22 cellular contexts compared by ENCODE assay signal in the genomic region with DNA sequence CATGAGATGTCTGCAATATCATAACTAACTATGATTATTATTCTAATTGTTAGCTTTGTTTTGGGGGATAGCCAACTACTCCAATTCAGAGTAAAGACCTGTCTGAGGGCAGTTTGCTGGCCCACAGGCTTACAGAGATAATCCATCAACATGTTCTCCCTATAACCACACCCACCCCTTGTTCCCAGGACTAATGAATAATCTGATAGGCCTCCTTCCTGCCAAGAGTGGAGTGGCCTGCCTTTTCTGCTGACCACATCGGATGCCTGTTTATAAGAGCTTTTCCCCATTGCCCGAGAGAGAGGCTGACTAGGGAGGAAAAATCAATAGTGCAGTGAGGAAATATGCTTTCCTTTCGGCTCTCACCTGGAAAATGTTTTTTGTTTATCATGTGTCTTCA. TPM values are rescaled to one million over a fixed set of nuclear protein-coding genes. Genes with fewer than 3 reads are reported as not detected.
DNase-seq lines count a peak whose midpoint lies in the region; ATAC-seq, FAIRE-seq and TF ChIP-seq lines count a peak whose summit lies in the region.
"Had no signal": no experiment of that assay in that cellular context is flagged by ENCODE, and none has a peak within 500 bp of the region (broad histone marks: within the 10 kb centered on the region; RNA-seq: fewer than 3 reads in every experiment).

No MANE protein-coding gene starts in this region.

- H3K4me3 Mint-ChIP-seq in astrocyte (ENCODE audit: unreplicated experiment) = no peak overlapping the region
- H3K4me3 Mint-ChIP-seq: brain; CD4-positive, alpha-beta memory T cell had no signal

- H4K20me1 ChIP-seq in astrocyte (ENCODE audit: insufficient read depth, low read length) = peaks cover 52% of the 10 kb centered on the region

- H3K79me2 ChIP-seq in astrocyte (ENCODE audit: insufficient read depth, low read length) = peaks cover 62% of the 10 kb centered on the region

- H3K27ac Mint-ChIP-seq in astrocyte (ENCODE audit: unreplicated experiment) = peak overlapping the region; percentile 16
- no peak overlapping the region for H3K27ac Mint-ChIP-seq in activated naive CD4-positive, alpha-beta T cell treated with anti-CD3 and anti-CD28 coated beads, Interleukin-2, amount 50 U/mL, for 72 hours
- H3K27ac Mint-ChIP-seq: CD4-positive, alpha-beta memory T cell had no signal

- no peak for ATAC-seq in activated naive CD4-positive, alpha-beta T cell treated with anti-CD3 and anti-CD28 coated beads, Interleukin-2, amount 50 U/mL, for 72 hours
- ATAC-seq: gastrocnemius medialis, HCT116, left ventricle myocardium superior, Panc1 had no signal

- no peaks in the 10 kb centered on the region for H3K27me3 Mint-ChIP-seq in astrocyte (ENCODE audit: low read depth, unreplicated experiment)
- H3K27me3 Mint-ChIP-seq: CD4-positive, alpha-beta memory T cell had no signal

- H3K4me3 ChIP-seq in astrocyte (ENCODE audit: insufficient read depth, low read depth, low read length) = no peak overlapping the region
- H3K4me3 ChIP-seq: coronary artery, gastrocnemius medialis had no signal

- H3K4me1 Mint-ChIP-seq in astrocyte (ENCODE audit: low read depth, unreplicated experiment) = peaks cover 29% of the 10 kb centered on the region
- H3K4me1 Mint-ChIP-seq: brain; CD4-positive, alpha-beta memory T cell had no signal

- H3K9me3 Mint-ChIP-seq in astrocyte (ENCODE audit: unreplicated experiment) = no peaks in the 10 kb centered on the region
- H3K9me3 Mint-ChIP-seq in activated naive CD4-positive, alpha-beta T cell treated with anti-CD3 and anti-CD28 coated beads, Interleukin-2, amount 50 U/mL, for 72 hours = peaks cover 0 to 6% of the 10 kb centered on the region in 2 donors
- H3K9me3 Mint-ChIP-seq: brain had no signal

- H3K9ac ChIP-seq in astrocyte (ENCODE audit: low read length) = no peak overlapping the region
- H3K9ac ChIP-seq: KMS-11 had no signal

- H3K9me3 ChIP-seq in astrocyte (ENCODE audit: insufficient read depth, low read depth, low read length) = no peaks in the 10 kb centered on the region
- H3K9me3 ChIP-seq: gastrocnemius medialis had no signal

- no peak overlapping the region for H3K27ac ChIP-seq in astrocyte (ENCODE audit: low read depth, low read length)
- H3K27ac ChIP-seq: coronary artery, gastrocnemius medialis, KMS-11 had no signal

- H3K27me3 ChIP-seq in astrocyte (ENCODE audit: insufficient read depth, low read length) = no peaks in the 10 kb centered on the region
- H3K27me3 ChIP-seq: gastrocnemius medialis had no signal

- peaks cover 4% of the 10 kb centered on the region for H3K4me1 ChIP-seq in astrocyte (ENCODE audit: insufficient read depth, low read length)
- H3K4me1 ChIP-seq: gastrocnemius medialis had no signal

- H3K36me3 Mint-ChIP-seq in astrocyte (ENCODE audit: low read depth, unreplicated experiment) = peaks cover 16% of the 10 kb centered on the region
- H3K36me3 Mint-ChIP-seq in activated naive CD4-positive, alpha-beta T cell treated with anti-CD3 and anti-CD28 coated beads, Interleukin-2, amount 50 U/mL, for 72 hours = no peaks in the 10 kb centered on the region
- H3K36me3 Mint-ChIP-seq: brain; CD4-positive, alpha-beta memory T cell had no signal

- no peak for FAIRE-seq in astrocyte (lab: Jason Lieb, UNC)

- peak; percentile 18 for DNase-seq in A172 (ENCODE audit: low spot score)
- DNase-seq in GM03348 (ENCODE audit: low spot score) = peak; percentile 29
- peak; percentile 89 for DNase-seq in astrocyte (ENCODE audit: low read depth)
- peak; percentile 37 for DNase-seq in islet precursor cell
- no peak for DNase-seq in DMS53 treated with DMSO at 0.1 percent for 48 hours (lab: John Stamatoyannopoulos, UW; ENCODE audit: unreplicated experiment)
- no peak for DNase-seq in HuH-7 (ENCODE audit: low spot score)
- no peak for DNase-seq in activated naive CD4-positive, alpha-beta T cell treated with anti-CD3 and anti-CD28 coated beads, Interleukin-2, amount 50 U/mL, for 72 hours (ENCODE audit: low spot score in 2 of 2)
- no peak for DNase-seq in activated CD4-positive, CD25-positive, alpha-beta regulatory T cell treated with anti-CD3 and anti-CD28 coated beads, Interleukin-2, amount 50 U/mL, for 72 hours
- DNase-seq: activated CD4-positive, alpha-beta T cell treated with anti-CD3 and anti-CD28 coated beads, Interleukin-2, amount 50 U/mL, for 1 hour; activated naive CD4-positive, alpha-beta T cell treated with Interleukin-2 at 50 U/mL for 16 hours; activated T-cell treated with anti-CD3 and anti-CD28 coated beads for 4 hours; CD4-positive, alpha-beta memory T cell; gastrocnemius medialis; left ventricle myocardium superior; NCI-H1092; stimulated activated CD4-positive, alpha-beta T cell treated with anti-CD3 and anti-CD28 coated beads, Interleukin-2, amount 100 ng/mL, for 48 hours had no signal

- peaks cover 2% of the 10 kb centered on the region for H3K36me3 ChIP-seq in astrocyte (ENCODE audit: insufficient read depth, low read length)
- H3K36me3 ChIP-seq: gastrocnemius medialis had no signal

- H3K4me2 ChIP-seq in astrocyte (ENCODE audit: low read length) = no peak overlapping the region
- H3K4me2 ChIP-seq: KMS-11 had no signal

- no peak overlapping the region for H2AFZ ChIP-seq in astrocyte (ENCODE audit: low read depth, low read length)

- TF ChIP-seq CTCF in astrocyte (IDR thresholded peaks at IDR 0.05; ENCODE audit: insufficient read depth, low read depth, low read length) = no peak

RNA-seq across cellular contexts. Expression of a gene that starts 38.2 kb away (rescaled TPM):
- 10.5 and 11.7 TPM in 2 replicates for total RNA-seq in A172 (2014; rRNA removed; shearing (Covaris generic))
- total RNA-seq in astrocyte = 44.1 and 45.1 TPM in 2 replicates
- not detected for total RNA-seq in activated naive CD4-positive, alpha-beta T cell treated with anti-CD3 and anti-CD28 coated beads, Interleukin-2, amount 50 U/mL, for 72 hours
- total RNA-seq: CD4-positive, alpha-beta memory T cell; gastrocnemius medialis; left ventricle myocardium superior; ureter had no signal

Comparison
In these comparisons a context has a peak if more than half of its experiments do, and no peak if none do; other contexts are left out.
1. DNase-seq: peak in A172 (single experiment), GM03348 (single experiment), astrocyte (single experiment) and islet precursor cell (single experiment); none in DMS53 treated with DMSO at 0.1 percent for 48 hours (single experiment), HuH-7 (single experiment), activated naive CD4-positive, alpha-beta T cell treated with anti-CD3 and anti-CD28 coated beads, Interleukin-2, amount 50 U/mL, for 72 hours (0 of 2) and activated CD4-positive, CD25-positive, alpha-beta regulatory T cell treated with anti-CD3 and anti-CD28 coated beads, Interleukin-2, amount 50 U/mL, for 72 hours (single experiment).
2. RNA of a gene that starts 38.2 kb away (total RNA-seq): 44.1 to 45.1 TPM in astrocyte and 10.5 to 11.7 TPM in A172; not detected in activated naive CD4-positive, alpha-beta T cell treated with anti-CD3 and anti-CD28 coated beads, Interleukin-2, amount 50 U/mL, for 72 hours; every median in the first group is over 10 times any median in the second.